8 cellular contexts compared by ENCODE assay signal in the genomic region with DNA sequence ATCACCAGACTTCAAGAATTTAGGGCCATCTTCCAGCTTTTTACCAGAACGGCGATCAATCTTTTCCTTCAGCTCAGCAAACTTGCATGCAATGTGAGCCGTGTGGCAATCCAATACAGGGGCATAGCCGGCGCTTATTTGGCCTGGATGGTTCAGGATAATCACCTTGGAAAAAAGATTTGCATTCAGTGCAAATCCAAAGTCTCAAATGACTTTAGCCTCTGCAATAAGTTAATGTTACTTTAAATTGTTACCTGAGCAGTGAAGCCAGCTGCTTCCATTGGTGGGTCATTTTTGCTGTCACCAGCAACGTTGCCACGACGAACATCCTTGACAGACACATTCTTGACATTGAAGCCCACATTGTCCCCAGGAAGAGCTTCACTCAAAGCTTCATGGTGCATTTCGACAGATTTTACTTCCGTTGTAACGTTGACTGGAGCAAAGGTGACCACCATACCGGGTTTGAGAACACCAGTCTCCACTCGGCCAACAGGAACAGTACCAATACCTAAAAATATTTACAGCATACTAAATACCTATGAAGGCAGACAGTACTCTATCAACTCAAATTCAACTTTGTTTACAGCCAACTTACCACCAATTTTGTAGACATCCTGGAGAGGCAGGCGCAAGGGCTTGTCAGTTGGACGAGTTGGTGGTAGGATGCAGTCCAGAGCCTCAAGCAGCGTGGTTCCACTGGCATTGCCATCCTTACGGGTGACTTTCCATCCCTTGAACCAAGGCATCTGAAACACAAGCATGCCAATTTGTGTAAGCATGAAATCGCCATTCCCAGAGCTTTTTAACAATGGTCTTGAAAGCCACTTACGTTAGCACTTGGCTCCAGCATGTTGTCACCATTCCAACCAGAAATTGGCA. TPM values are rescaled to one million over a fixed set of nuclear protein-coding genes. Genes with fewer than 3 reads are reported as not detected.
DNase-seq lines count a peak whose midpoint lies in the region; ATAC-seq and TF ChIP-seq lines count a peak whose summit lies in the region.
"Not testable (repeated sequence)": the region's sequence is repeated elsewhere in the genome, so short reads cannot be mapped to it uniquely, and the experiment has no call there.

No MANE protein-coding gene starts in this region.

- peak overlapping the region; percentile 100 for H3K27ac Mint-ChIP-seq in T-helper 17 cell
- H3K27ac Mint-ChIP-seq in activated naive CD8-positive, alpha-beta T cell treated with anti-CD3 and anti-CD28 coated beads, Interleukin-2, amount 50 U/mL, for 24 hours, result peak overlapping the region; percentile 100
- H3K27ac Mint-ChIP-seq in endodermal cell, result peak overlapping the region; percentile 100
- H3K27ac Mint-ChIP-seq in neural crest cell (ENCODE audit: unreplicated experiment), result peak overlapping the region; percentile 99

- H3K9me3 Mint-ChIP-seq in activated naive CD8-positive, alpha-beta T cell treated with anti-CD3 and anti-CD28 coated beads, Interleukin-2, amount 50 U/mL, for 24 hours; endodermal cell; neural crest cell: not testable (repeated sequence)

- peak overlapping the region; percentile 100 for H3K9ac ChIP-seq in KMS-11
- peak overlapping the region; percentile 99 for H3K9ac ChIP-seq in endodermal cell (ENCODE audit: extremely low read depth, low read length, poor library complexity, severe bottlenecking)

- peak in 1 of 2 donors; percentile 72 for TF ChIP-seq EP300 in tibial nerve (IDR thresholded peaks at IDR 0.05)

- not testable (repeated sequence) for H2AFZ ChIP-seq in KMS-11 (ENCODE audit: low read depth)

- not testable (repeated sequence) for H3K27me3 ChIP-seq in KMS-11 (ENCODE audit: insufficient read depth, low read depth); endodermal cell (ENCODE audit: control insufficient read depth, insufficient read depth, low read length, poor library complexity, severe bottlenecking); tibial nerve

- H3K4me1 Mint-ChIP-seq in T-helper 17 cell (peaks cover 52% of the 10 kb centered on the region), endodermal cell (peaks cover 19% of the 10 kb centered on the region), neural crest cell (peaks cover 61% of the 10 kb centered on the region)
- H3K4me1 Mint-ChIP-seq in activated naive CD8-positive, alpha-beta T cell treated with anti-CD3 and anti-CD28 coated beads, Interleukin-2, amount 50 U/mL, for 24 hours, result peaks cover 71% of the 10 kb centered on the region

- H3K27me3 Mint-ChIP-seq in T-helper 17 cell; activated naive CD8-positive, alpha-beta T cell treated with anti-CD3 and anti-CD28 coated beads, Interleukin-2, amount 50 U/mL, for 24 hours; endodermal cell (ENCODE audit: insufficient read depth): not testable (repeated sequence)
- peaks cover 49% of the 10 kb centered on the region for H3K27me3 Mint-ChIP-seq in neural crest cell (ENCODE audit: low read depth)

- peak overlapping the region; percentile 91 for H3K4me3 Mint-ChIP-seq in T-helper 17 cell
- peak overlapping the region; percentile 97 for H3K4me3 Mint-ChIP-seq in activated naive CD8-positive, alpha-beta T cell treated with anti-CD3 and anti-CD28 coated beads, Interleukin-2, amount 50 U/mL, for 24 hours
- H3K4me3 Mint-ChIP-seq in endodermal cell, result peak overlapping the region; percentile 99
- peak overlapping the region; percentile 94 for H3K4me3 Mint-ChIP-seq in neural crest cell

- peaks cover 59% of the 10 kb centered on the region for H3K4me1 ChIP-seq in KMS-11 (ENCODE audit: low read depth, poor library complexity, severe bottlenecking)
- not testable (repeated sequence) for H3K4me1 ChIP-seq in endodermal cell (ENCODE audit: control insufficient read depth, insufficient read depth, low read length)
- peaks cover 2 to 66% (median 34%) of the 10 kb centered on the region in 4 donors for H3K4me1 ChIP-seq in tibial nerve

- H3K36me3 ChIP-seq in KMS-11 (ENCODE audit: insufficient read depth) (peaks cover 30% of the 10 kb centered on the region), endodermal cell (ENCODE audit: control insufficient read depth, insufficient read depth, low read length) (peaks cover 57% of the 10 kb centered on the region), tibial nerve (peaks cover 2 to 55% (median 11%) of the 10 kb centered on the region in 3 donors)

- DNase-seq in DMS 273 (lab: John Stamatoyannopoulos, UW; ENCODE audit: unreplicated experiment), result peak; percentile 25
- not testable (repeated sequence) for DNase-seq in T-helper 17 cell; activated naive CD8-positive, alpha-beta T cell treated with anti-CD3 and anti-CD28 coated beads, Interleukin-2, amount 50 U/mL, for 24 hours; endodermal cell; neural crest cell (ENCODE audit: low read depth, low spot score); tibial nerve (ENCODE audit: low spot score in 2 of 2)

- H3K9me3 ChIP-seq in T-helper 17 cell (ENCODE audit: control insufficient read depth, low read length, poor library complexity, severe bottlenecking); endodermal cell (ENCODE audit: control insufficient read depth, low read length); iPS-18c (ENCODE audit: control insufficient read depth, insufficient read depth, low read length); tibial nerve: not testable (repeated sequence)

- ATAC-seq in T-helper 17 cell; activated naive CD8-positive, alpha-beta T cell treated with anti-CD3 and anti-CD28 coated beads, Interleukin-2, amount 50 U/mL, for 24 hours: not testable (repeated sequence)

- WGBS in endodermal cell (ENCODE audit: insufficient coverage in 1 of 2, insufficient read length in 1 of 2), 2 experiments, result 49% methylated on average over 12 of the region's 19 CpGs; no CpG with 5 or more reads in 1 of the 2 experiments
- WGBS in tibial nerve, 2 donors, result 16 to 20% methylated on average over 17 to 18 of the region's 19 CpGs

- peaks cover 11% of the 10 kb centered on the region for H3K36me3 Mint-ChIP-seq in T-helper 17 cell (ENCODE audit: low read depth)
- H3K36me3 Mint-ChIP-seq in activated naive CD8-positive, alpha-beta T cell treated with anti-CD3 and anti-CD28 coated beads, Interleukin-2, amount 50 U/mL, for 24 hours (ENCODE audit: low read depth), result peaks cover 73% of the 10 kb centered on the region
- peaks cover 55% of the 10 kb centered on the region for H3K36me3 Mint-ChIP-seq in endodermal cell (ENCODE audit: low read depth)
- peaks cover 54% of the 10 kb centered on the region for H3K36me3 Mint-ChIP-seq in neural crest cell (ENCODE audit: low read depth)

- not testable (repeated sequence) for TF ChIP-seq CTCF in KMS-11 (conservative IDR thresholded peaks at IDR 0.05; ENCODE audit: low read depth, low read length); endodermal cell (conservative IDR thresholded peaks at IDR 0.05); neural crest cell (conservative IDR thresholded peaks at IDR 0.05); tibial nerve (IDR thresholded peaks at IDR 0.05)

- not testable (repeated sequence) for H4K20me1 ChIP-seq in KMS-11 (ENCODE audit: insufficient read depth)

- H3K4me3 ChIP-seq in KMS-11 (IDR thresholded peaks at IDR 0.05; ENCODE audit: insufficient read depth, low read depth, low read length), result not testable (repeated sequence)
- H3K4me3 ChIP-seq in endodermal cell (ENCODE audit: low read length) (peak overlapping the region; percentile 92), iPS-18c (ENCODE audit: insufficient read depth, low read depth, low read length) (peak overlapping the region; percentile 96), tibial nerve (peak overlapping the region in 2 of 4 donors; percentile 29 to 76)

- peaks cover 54% of the 10 kb centered on the region for H3K79me2 ChIP-seq in KMS-11 (ENCODE audit: insufficient read depth, low read depth)

- peak in 1 of 2 donors; percentile 9 for TF ChIP-seq POLR2A in tibial nerve (IDR thresholded peaks at IDR 0.05)

- H3K27ac ChIP-seq in KMS-11, result peak overlapping the region; percentile 100
- H3K27ac ChIP-seq in endodermal cell (ENCODE audit: low read depth, low read length), result peak overlapping the region; percentile 19
- H3K27ac ChIP-seq in tibial nerve, result peak overlapping the region in 3 of 4 donors; percentile 100

- peak overlapping the region; percentile 75 for H3K4me2 ChIP-seq in KMS-11

RNA-seq across cellular contexts. Expression of gene EEF1A1, which starts 2.5 kb away (rescaled TPM):
- over 10,000 TPM; 15,315 to 15,954 TPM for total RNA-seq in T-helper 17 cell
- over 10,000 TPM in 1 of 2 donors, 1,000 to 10,000 TPM in 1; 8,118 to 11,075 TPM for total RNA-seq in endodermal cell
- polyA plus RNA-seq in endodermal cell (2013, experiment 1 of 2), result 8,040 TPM
- 7,552 TPM for polyA plus RNA-seq in endodermal cell (2013, experiment 2 of 2)
- total RNA-seq in neural crest cell, result 11,869 and 11,975 TPM in 2 replicates
- 1,000 to 10,000 TPM; 7,087 to 8,344 (median 7,781) TPM for total RNA-seq in tibial nerve

RNA-seq across cellular contexts. Expression of gene MTO1, which starts 56.8 kb away (rescaled TPM):
- 10 to 100 TPM; 37.1 to 47.4 TPM for total RNA-seq in T-helper 17 cell
- total RNA-seq in endodermal cell, result 10 to 100 TPM; 21.5 to 26.7 TPM
- polyA plus RNA-seq in endodermal cell (2013, experiment 1 of 2), result 25.0 TPM
- 18.9 TPM for polyA plus RNA-seq in endodermal cell (2013, experiment 2 of 2)
- total RNA-seq in neural crest cell, result 26.5 and 27.5 TPM in 2 replicates
- 10 to 100 TPM; 31.0 to 42.8 (median 37.9) TPM for total RNA-seq in tibial nerve

Comparison
In these comparisons a context has a peak if more than half of its experiments do, and no peak if none do; other contexts are left out.
1. H3K27ac ChIP-seq: peak in every context shown above with its lines; median percentile 100 in KMS-11; 100 in tibial nerve; 19 in endodermal cell.